8 cellular contexts compared by ENCODE assay signal in genomic region chr5:139647406-139648204, GRCh38. TPM values are rescaled to one million over a fixed set of nuclear protein-coding genes. Genes with fewer than 3 reads are reported as not detected.
DNase-seq lines count a peak whose midpoint lies in the region; ATAC-seq and TF ChIP-seq lines count a peak whose summit lies in the region.

No MANE protein-coding gene starts in this region.

- H2AFZ ChIP-seq in mesenchymal stem cell (ENCODE audit: low read depth, low read length) = no peak overlapping the region

- peak overlapping the region; percentile 86 for H3K27ac ChIP-seq in mesenchymal stem cell (ENCODE audit: low read length, poor library complexity, severe bottlenecking)
- no peak overlapping the region for H3K27ac ChIP-seq in upper lobe of right lung

- H3K9me3 ChIP-seq in mesenchymal stem cell (ENCODE audit: control insufficient read depth, low read length) (no peaks in the 10 kb centered on the region), upper lobe of right lung (no peaks in the 10 kb centered on the region)

- intact Hi-C loops in activated naive CD4-positive, alpha-beta T cell treated with anti-CD3 and anti-CD28 coated beads for 36 hours (cut with micrococcal nuclease) = loop anchor here (1.0 kb wide), 2 partner anchors 10 to 100 kb away; no protein-coding TSS in a partner anchor
- intact Hi-C loops in upper lobe of right lung (cut with DNase I) = no loop called here

- no peak for DNase-seq in activated naive CD4-positive, alpha-beta T cell treated with anti-CD3 and anti-CD28 coated beads for 36 hours
- no peak for DNase-seq in activated naive CD4-positive, alpha-beta T cell treated with anti-CD3 and anti-CD28 coated beads, Interleukin-2, amount 50 U/mL, for 72 hours (ENCODE audit: low spot score in 2 of 2)
- DNase-seq in mesenchymal stem cell = no peak
- peak; percentile 59 for DNase-seq in upper lobe of right lung
- no peak for DNase-seq in globus pallidus (ENCODE audit: low spot score)

- H2BK120ac ChIP-seq in mesenchymal stem cell (ENCODE audit: low read depth, low read length) = peak overlapping the region; percentile 54

- H3K4me3 ChIP-seq in mesenchymal stem cell (ENCODE audit: insufficient read depth in 1 of 2, low read depth in 1 of 2, low read length in 2 of 2) (peak overlapping the region; percentile 74 to 84), upper lobe of right lung (peak overlapping the region; percentile 94)

- H3K4me1 ChIP-seq in mesenchymal stem cell (ENCODE audit: control insufficient read depth, insufficient read depth, low read depth, low read length) = peaks cover 31% of the 10 kb centered on the region
- H3K4me1 ChIP-seq in upper lobe of right lung = peaks cover 47% of the 10 kb centered on the region

- CTCF ChIA-PET in activated naive CD4-positive, alpha-beta T cell treated with anti-CD3 and anti-CD28 coated beads for 36 hours (lab: Charles Lee) = interaction anchor here (0.7 to 1.4 kb wide), 8 partner anchors 9 to 128 kb away, joined by 3 to 10 read pairs (median 3); no protein-coding TSS in a partner anchor

- no peaks in the 10 kb centered on the region for H3K36me3 Mint-ChIP-seq in activated naive CD4-positive, alpha-beta T cell treated with anti-CD3 and anti-CD28 coated beads for 36 hours (ENCODE audit: low read depth)
- H3K36me3 Mint-ChIP-seq in activated naive CD4-positive, alpha-beta T cell treated with anti-CD3 and anti-CD28 coated beads, Interleukin-2, amount 50 U/mL, for 72 hours = no peaks in the 10 kb centered on the region
- no peaks in the 10 kb centered on the region for H3K36me3 Mint-ChIP-seq in brain

- peak overlapping the region; percentile 25 for H3K4me3 Mint-ChIP-seq in activated naive CD4-positive, alpha-beta T cell treated with anti-CD3 and anti-CD28 coated beads for 36 hours
- H3K4me3 Mint-ChIP-seq in brain = peak overlapping the region; percentile 78 to 83 (median 82)

- no peaks in the 10 kb centered on the region for H3K9me3 Mint-ChIP-seq in activated naive CD4-positive, alpha-beta T cell treated with anti-CD3 and anti-CD28 coated beads for 36 hours
- no peaks in the 10 kb centered on the region for H3K9me3 Mint-ChIP-seq in activated naive CD4-positive, alpha-beta T cell treated with anti-CD3 and anti-CD28 coated beads, Interleukin-2, amount 50 U/mL, for 72 hours
- peaks cover 0 to 4% (median 0%) of the 10 kb centered on the region in 5 experiments for H3K9me3 Mint-ChIP-seq in brain

- peaks cover 15% of the 10 kb centered on the region for H3K79me1 ChIP-seq in mesenchymal stem cell (replicated peaks; ENCODE audit: low read length, poor library complexity, severe bottlenecking)

- H3K4me1 Mint-ChIP-seq in activated naive CD4-positive, alpha-beta T cell treated with anti-CD3 and anti-CD28 coated beads for 36 hours (ENCODE audit: low read depth) = peaks cover 29% of the 10 kb centered on the region
- H3K4me1 Mint-ChIP-seq in brain = peaks cover 56% of the 10 kb centered on the region

- peak overlapping the region; percentile 74 for H3K9ac ChIP-seq in mesenchymal stem cell (ENCODE audit: low read length)

- H3K27me3 ChIP-seq in mesenchymal stem cell (ENCODE audit: control insufficient read depth in 1 of 2, insufficient read depth in 1 of 2, low read length in 2 of 2) (peaks cover 0 to 12% of the 10 kb centered on the region in 2 experiments), upper lobe of right lung (no peaks in the 10 kb centered on the region)

- H3K4me2 ChIP-seq in mesenchymal stem cell (ENCODE audit: low read length, poor library complexity, severe bottlenecking) = peak overlapping the region; percentile 89

- H3K14ac ChIP-seq in mesenchymal stem cell (ENCODE audit: low read length in 2 of 2) = no peak overlapping the region

- H3K23ac ChIP-seq in mesenchymal stem cell (ENCODE audit: low read length in 2 of 2) = no peak overlapping the region

- peak overlapping the region; percentile 29 to 60 for H2BK12ac ChIP-seq in mesenchymal stem cell (ENCODE audit: low read length in 2 of 2)

- H2AK5ac ChIP-seq in mesenchymal stem cell (ENCODE audit: low read length, severe bottlenecking) = peak overlapping the region; percentile 19

- ATAC-seq in activated naive CD4-positive, alpha-beta T cell treated with anti-CD3 and anti-CD28 coated beads, Interleukin-2, amount 50 U/mL, for 72 hours = no peak
- ATAC-seq in upper lobe of right lung (no peak), GM21447 (IDR thresholded peaks at IDR 0.05; ENCODE audit: unreplicated experiment) (no peak), HG02678 (IDR thresholded peaks at IDR 0.05; ENCODE audit: unreplicated experiment) (no peak)

- peaks cover 0 to 15% of the 10 kb centered on the region in 2 experiments for H3K36me3 ChIP-seq in mesenchymal stem cell (ENCODE audit: control insufficient read depth in 1 of 2, insufficient read depth in 2 of 2, low read depth in 1 of 2, low read length in 2 of 2)
- no peaks in the 10 kb centered on the region for H3K36me3 ChIP-seq in upper lobe of right lung

- 8% methylated on average over 46 of the region's 48 CpGs for WGBS in mesenchymal stem cell

- TF ChIP-seq CTCF in brain (conservative IDR thresholded peaks at IDR 0.05) (no peak), upper lobe of right lung (IDR thresholded peaks at IDR 0.05) (no peak)

- no peak overlapping the region for H3K27ac Mint-ChIP-seq in activated naive CD4-positive, alpha-beta T cell treated with anti-CD3 and anti-CD28 coated beads for 36 hours
- H3K27ac Mint-ChIP-seq in activated naive CD4-positive, alpha-beta T cell treated with anti-CD3 and anti-CD28 coated beads, Interleukin-2, amount 50 U/mL, for 72 hours = no peak overlapping the region
- peak overlapping the region; percentile 54 to 85 (median 71) for H3K27ac Mint-ChIP-seq in brain

- peak overlapping the region; percentile 46 to 89 for H3K18ac ChIP-seq in mesenchymal stem cell (ENCODE audit: low read depth in 1 of 2, low read length in 2 of 2)

- H3K4ac ChIP-seq in mesenchymal stem cell (ENCODE audit: low read depth in 1 of 2, low read length in 2 of 2) = peak overlapping the region; percentile 31 to 84

- peak overlapping the region; percentile 74 for H2BK15ac ChIP-seq in mesenchymal stem cell (ENCODE audit: low read depth, poor library complexity, severe bottlenecking)

- H3K27me3 Mint-ChIP-seq in activated naive CD4-positive, alpha-beta T cell treated with anti-CD3 and anti-CD28 coated beads for 36 hours (ENCODE audit: low read depth) = peaks cover 53% of the 10 kb centered on the region
- H3K27me3 Mint-ChIP-seq in brain = peaks cover 24% of the 10 kb centered on the region

- peak overlapping the region; percentile 37 for H2BK5ac ChIP-seq in mesenchymal stem cell (ENCODE audit: low read depth, low read length, poor library complexity, severe bottlenecking)

- peak overlapping the region; percentile 48 for H4K8ac ChIP-seq in mesenchymal stem cell (ENCODE audit: low read length)

- no peak overlapping the region for H4K91ac ChIP-seq in mesenchymal stem cell (ENCODE audit: low read length)

RNA-seq across cellular contexts. Expression of gene CXXC5, which starts 0.5 kb away (rescaled TPM):
- total RNA-seq in activated naive CD4-positive, alpha-beta T cell treated with anti-CD3 and anti-CD28 coated beads for 36 hours = 1 to 10 TPM; 1.2 to 1.7 TPM
- total RNA-seq in activated naive CD4-positive, alpha-beta T cell treated with anti-CD3 and anti-CD28 coated beads, Interleukin-2, amount 50 U/mL, for 72 hours = 1 to 10 TPM; 1.8 to 3.5 TPM
- polyA plus RNA-seq in brain (ENCODE audit: insufficient read depth, low read depth, low replicate concordance) = 79.7 TPM
- 75.1 TPM for polyA plus RNA-seq in mesenchymal stem cell (2013, experiment 1 of 2)
- 76.7 TPM for polyA plus RNA-seq in mesenchymal stem cell (2013, experiment 2 of 2)
- 30.6 TPM for total RNA-seq in upper lobe of right lung

Comparison
In these comparisons a context has a peak if more than half of its experiments do, and no peak if none do; other contexts are left out.
1. H3K27ac Mint-ChIP-seq: peak in brain (5 of 5); none in activated naive CD4-positive, alpha-beta T cell treated with anti-CD3 and anti-CD28 coated beads for 36 hours (single experiment) and activated naive CD4-positive, alpha-beta T cell treated with anti-CD3 and anti-CD28 coated beads, Interleukin-2, amount 50 U/mL, for 72 hours (0 of 2).